In genomic region chr1:119771016-119771415, GRCh38 we compare ENCODE assay signal across 16 cellular contexts.
DNase-seq lines count a peak whose midpoint lies in the region; ATAC-seq and TF ChIP-seq lines count a peak whose summit lies in the region.
"Had no signal": no experiment of that assay in that cellular context is flagged by ENCODE, and none has a peak within 500 bp of the region (broad histone marks: within the 10 kb centered on the region; RNA-seq: fewer than 3 reads in every experiment).

No MANE protein-coding gene starts in this region.

- H3K27ac ChIP-seq in WERI-Rb-1, result no peak overlapping the region
- H3K27ac ChIP-seq: BLaER1, tibial nerve had no signal

- H3K9me3 ChIP-seq in WERI-Rb-1 (ENCODE audit: severe bottlenecking), result no peaks in the 10 kb centered on the region
- H3K9me3 ChIP-seq: BLaER1, tibial nerve had no signal

- no peak for ATAC-seq in GM18861 (IDR thresholded peaks at IDR 0.05; ENCODE audit: unreplicated experiment)
- ATAC-seq in effector memory CD8-positive, alpha-beta T cell (replicated peaks), result no peak
- ATAC-seq: esophagus mucosa had no signal

- no peaks in the 10 kb centered on the region for H3K36me3 ChIP-seq in WERI-Rb-1
- H3K36me3 ChIP-seq: BLaER1, tibial nerve had no signal

- TF ChIP-seq CTCF in WERI-Rb-1 (IDR thresholded peaks at IDR 0.05; ENCODE audit: low read depth, low read length), result peak; percentile 48; the same call in 1 of the 2 replicates

- no peak overlapping the region for H3K4me3 ChIP-seq in WERI-Rb-1 (ENCODE audit: low read depth, low read length)
- H3K4me3 ChIP-seq: BLaER1, tibial nerve had no signal

- no peak overlapping the region for H3K27ac Mint-ChIP-seq in effector memory CD8-positive, alpha-beta T cell
- H3K27ac Mint-ChIP-seq: activated naive CD8-positive, alpha-beta T cell treated with anti-CD3 and anti-CD28 coated beads for 36 hours had no signal

- DNase-seq in EL, result peak; percentile 13
- DNase-seq in HEK293T (ENCODE audit: extremely low spot score), result peak; percentile 53
- DNase-seq in WERI-Rb-1, result peak; percentile 27
- DNase-seq in iPS-NIHi11 (ENCODE audit: low spot score), result peak; percentile 56
- no peak for DNase-seq in effector memory CD8-positive, alpha-beta T cell
- no peak for DNase-seq in stimulated activated CD4-positive, alpha-beta T cell treated with anti-CD3 and anti-CD28 coated beads, Interleukin-2, amount 100 ng/mL, for 24 hours
- DNase-seq in activated CD4-positive, alpha-beta T cell treated with anti-CD3 and anti-CD28 coated beads for 4 hours, result no peak
- DNase-seq: activated CD4-positive, CD25-positive, alpha-beta regulatory T cell treated with anti-CD3 and anti-CD28 coated beads, Interleukin-2, amount 50 U/mL, for 72 hours; activated naive CD8-positive, alpha-beta T cell treated with anti-CD3 and anti-CD28 coated beads for 36 hours; activated T-cell treated with anti-CD3 and anti-CD28 coated beads, Interleukin-2, amount 50 U/mL, for 1 hour; central memory CD4-positive, alpha-beta T cell; stimulated activated CD4-positive, alpha-beta T cell treated with anti-CD3 and anti-CD28 coated beads, Interleukin-2, amount 100 ng/mL, for 48 hours had no signal

- CTCF ChIA-PET in HEK293T (lab: Yijun Ruan, JAX), result no interaction called here

- no peaks in the 10 kb centered on the region for H3K4me1 Mint-ChIP-seq in effector memory CD8-positive, alpha-beta T cell (ENCODE audit: low read depth in 2 of 2)

- H3K27me3 Mint-ChIP-seq in effector memory CD8-positive, alpha-beta T cell, result peaks cover 15 to 33% of the 10 kb centered on the region in 2 donors

- POLR2A ChIA-PET in HEK293T (lab: Yijun Ruan, JAX), result interaction anchor here (2.2 kb wide), 1 partner anchor 9 kb away, joined by 5 read pairs; no protein-coding TSS in a partner anchor

- H3K36me3 Mint-ChIP-seq in effector memory CD8-positive, alpha-beta T cell (ENCODE audit: insufficient read depth), result no peaks in the 10 kb centered on the region
- H3K36me3 Mint-ChIP-seq: activated naive CD8-positive, alpha-beta T cell treated with anti-CD3 and anti-CD28 coated beads for 36 hours had no signal

- H3K9me3 Mint-ChIP-seq in effector memory CD8-positive, alpha-beta T cell, result no peaks in the 10 kb centered on the region
- H3K9me3 Mint-ChIP-seq: activated naive CD8-positive, alpha-beta T cell treated with anti-CD3 and anti-CD28 coated beads for 36 hours had no signal

- H3K4me3 Mint-ChIP-seq in effector memory CD8-positive, alpha-beta T cell, result no peak overlapping the region
- H3K4me3 Mint-ChIP-seq: activated naive CD8-positive, alpha-beta T cell treated with anti-CD3 and anti-CD28 coated beads for 36 hours had no signal

- no peaks in the 10 kb centered on the region for H3K27me3 ChIP-seq in WERI-Rb-1 (ENCODE audit: insufficient read depth, low read depth, severe bottlenecking)
- H3K27me3 ChIP-seq: BLaER1, tibial nerve had no signal

TF ChIP-seq in HEK293T, 16 proteins besides CTCF, POLR2A, EP300 and RAD21:
- TF ChIP-seq LEF1 (IDR thresholded peaks at IDR 0.05; ENCODE audit: borderline replicate concordance) (no peak), L3MBTL2 (conservative IDR thresholded peaks at IDR 0.05) (no peak), CTBP1 (IDR thresholded peaks at IDR 0.05; ENCODE audit: borderline replicate concordance) (no peak), ARNT (IDR thresholded peaks at IDR 0.05) (no peak), NFRKB (IDR thresholded peaks at IDR 0.05) (no peak), ELF4 (IDR thresholded peaks at IDR 0.05) (no peak), SP1 (IDR thresholded peaks at IDR 0.05) (no peak), FOXK2 (IDR thresholded peaks at IDR 0.05) (no peak), FOXM1 (IDR thresholded peaks at IDR 0.05; ENCODE audit: borderline replicate concordance) (no peak)
TF ChIP-seq in HEK293T: peak in this region for 0.

Comparison
In these comparisons a context has a peak if more than half of its experiments do, and no peak if none do; other contexts are left out.
1. DNase-seq: peak in EL (single experiment), HEK293T (single experiment), WERI-Rb-1 (single experiment) and iPS-NIHi11 (single experiment); none in effector memory CD8-positive, alpha-beta T cell (0 of 3), stimulated activated CD4-positive, alpha-beta T cell treated with anti-CD3 and anti-CD28 coated beads, Interleukin-2, amount 100 ng/mL, for 24 hours (0 of 2) and activated CD4-positive, alpha-beta T cell treated with anti-CD3 and anti-CD28 coated beads for 4 hours (0 of 2).